Comparison of ENCODE assay signal across 24 cellular contexts in the genomic region with DNA sequence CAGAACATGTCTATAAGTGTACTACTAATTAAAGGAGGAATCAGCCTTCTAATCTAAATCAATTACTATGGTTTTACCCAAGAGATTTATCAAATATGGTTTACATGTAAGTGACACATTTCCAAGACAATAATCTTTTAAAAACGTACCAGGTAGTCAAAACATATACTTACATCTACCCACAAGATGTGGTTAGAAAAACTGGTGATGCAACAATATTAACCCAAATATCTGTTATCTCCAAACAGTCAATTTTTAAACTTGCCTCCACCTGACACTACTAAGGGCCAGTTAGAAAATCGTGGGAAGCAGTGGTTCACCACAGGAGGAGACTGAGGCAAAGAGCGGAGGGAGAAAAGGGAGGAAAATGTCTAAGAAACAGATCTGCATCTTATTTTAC.
"Had no signal": no experiment of that assay in that cellular context is flagged by ENCODE, and none has a peak within 500 bp of the region (broad histone marks: within the 10 kb centered on the region; RNA-seq: fewer than 3 reads in every experiment).

No MANE protein-coding gene starts in this region.

- H3K4me2 ChIP-seq: hepatocyte had no signal

- H3K4me1 ChIP-seq: body of pancreas, thyroid gland, upper lobe of right lung had no signal

- H3K4me3 ChIP-seq: body of pancreas, cardiac muscle cell, hepatocyte, left lung, lung, spleen, thyroid gland, upper lobe of right lung had no signal

- H3K27ac ChIP-seq: body of pancreas, cardiac muscle cell, hepatocyte, left lung, spleen, thyroid gland, upper lobe of right lung had no signal

- DNase-seq: activated CD4-positive, alpha-beta T cell treated with anti-CD3 and anti-CD28 coated beads, Interleukin-2, amount 50 U/mL, for 1 hour; activated CD4-positive, CD25-positive, alpha-beta regulatory T cell; activated CD8-positive, alpha-beta T cell treated with anti-CD3 and anti-CD28 coated beads, Interleukin-2, amount 10 ng/mL, durations not matched to agents 7 days and 5 days; activated effector memory CD4-positive, alpha-beta T cell treated with Interleukin-2 at 50 U/mL for 16 hours; activated T-cell treated with anti-CD3 and anti-CD28 coated beads, Interleukin-2, amount 50 U/mL, for 1 hour; body of pancreas; effector CD4-positive, alpha-beta T cell; foreskin melanocyte; immature natural killer cell; left lung; naive thymus-derived CD8-positive, alpha-beta T cell; retina; spleen; stimulated activated CD4-positive, alpha-beta T cell treated with anti-CD3 and anti-CD28 coated beads, Interleukin-4, amount 100 ng/mL, for 24 hours; substantia nigra; thyroid gland; upper lobe of right lung had no signal

- H3K4me3 Mint-ChIP-seq: activated CD8-positive, alpha-beta T cell treated with anti-CD3 and anti-CD28 coated beads, Interleukin-2, amount 10 ng/mL, durations not matched to agents 7 days and 5 days; dendritic cell treated with granulocyte-macrophage colony-stimulating factor and Interleukin-4, amounts not matched to agents 40 ng/mL and 50 ng/mL, for 4 days; immature natural killer cell; naive thymus-derived CD8-positive, alpha-beta T cell; stimulated activated naive CD8-positive, alpha-beta T cell treated with anti-CD3 and anti-CD28 coated beads, Interleukin-15, Interleukin-2, amounts not matched to agents 100 ng/mL and 50 ng/mL, for 24 hours; T-helper 1 cell treated with Interleukin-12 subunit alpha and Interleukin-12 subunit beta and Interleukin-4 antibody, amounts not matched to agents 30 μg/mL and 1 μg/mL, for 36 hours had no signal

- H3K9me3 Mint-ChIP-seq: dendritic cell treated with granulocyte-macrophage colony-stimulating factor and Interleukin-4, amounts not matched to agents 40 ng/mL and 50 ng/mL, for 4 days; immature natural killer cell; naive thymus-derived CD8-positive, alpha-beta T cell; stimulated activated naive CD8-positive, alpha-beta T cell treated with anti-CD3 and anti-CD28 coated beads, Interleukin-15, Interleukin-2, amounts not matched to agents 100 ng/mL and 50 ng/mL, for 24 hours; T-helper 1 cell treated with Interleukin-12 subunit alpha and Interleukin-12 subunit beta and Interleukin-4 antibody, amounts not matched to agents 30 μg/mL and 1 μg/mL, for 36 hours had no signal

- H3K27ac Mint-ChIP-seq: activated CD8-positive, alpha-beta T cell treated with anti-CD3 and anti-CD28 coated beads, Interleukin-2, amount 10 ng/mL, durations not matched to agents 7 days and 5 days; dendritic cell treated with granulocyte-macrophage colony-stimulating factor and Interleukin-4, amounts not matched to agents 40 ng/mL and 50 ng/mL, for 4 days; progenitor cell of endocrine pancreas; stimulated activated naive CD8-positive, alpha-beta T cell treated with anti-CD3 and anti-CD28 coated beads, Interleukin-15, Interleukin-2, amounts not matched to agents 100 ng/mL and 50 ng/mL, for 24 hours; T-helper 1 cell treated with Interleukin-12 subunit alpha and Interleukin-12 subunit beta and Interleukin-4 antibody, amounts not matched to agents 30 μg/mL and 1 μg/mL, for 36 hours had no signal

- H3K9me3 ChIP-seq: body of pancreas, left lung, spleen, thyroid gland, upper lobe of right lung had no signal

- H3K27me3 ChIP-seq: body of pancreas, cardiac muscle cell, hepatocyte, left lung, spleen, thyroid gland, upper lobe of right lung had no signal

- H3K27me3 Mint-ChIP-seq: dendritic cell treated with granulocyte-macrophage colony-stimulating factor and Interleukin-4, amounts not matched to agents 40 ng/mL and 50 ng/mL, for 4 days; naive thymus-derived CD8-positive, alpha-beta T cell; progenitor cell of endocrine pancreas; stimulated activated naive CD8-positive, alpha-beta T cell treated with anti-CD3 and anti-CD28 coated beads, Interleukin-15, Interleukin-2, amounts not matched to agents 100 ng/mL and 50 ng/mL, for 24 hours had no signal

- ATAC-seq: activated CD8-positive, alpha-beta T cell treated with anti-CD3 and anti-CD28 coated beads, Interleukin-2, amount 10 ng/mL, durations not matched to agents 7 days and 5 days; body of pancreas; left lung; naive thymus-derived CD8-positive, alpha-beta T cell; upper lobe of right lung had no signal

- H2AFZ ChIP-seq: hepatocyte had no signal
